8 cellular contexts compared by ENCODE assay signal in the genomic region with DNA sequence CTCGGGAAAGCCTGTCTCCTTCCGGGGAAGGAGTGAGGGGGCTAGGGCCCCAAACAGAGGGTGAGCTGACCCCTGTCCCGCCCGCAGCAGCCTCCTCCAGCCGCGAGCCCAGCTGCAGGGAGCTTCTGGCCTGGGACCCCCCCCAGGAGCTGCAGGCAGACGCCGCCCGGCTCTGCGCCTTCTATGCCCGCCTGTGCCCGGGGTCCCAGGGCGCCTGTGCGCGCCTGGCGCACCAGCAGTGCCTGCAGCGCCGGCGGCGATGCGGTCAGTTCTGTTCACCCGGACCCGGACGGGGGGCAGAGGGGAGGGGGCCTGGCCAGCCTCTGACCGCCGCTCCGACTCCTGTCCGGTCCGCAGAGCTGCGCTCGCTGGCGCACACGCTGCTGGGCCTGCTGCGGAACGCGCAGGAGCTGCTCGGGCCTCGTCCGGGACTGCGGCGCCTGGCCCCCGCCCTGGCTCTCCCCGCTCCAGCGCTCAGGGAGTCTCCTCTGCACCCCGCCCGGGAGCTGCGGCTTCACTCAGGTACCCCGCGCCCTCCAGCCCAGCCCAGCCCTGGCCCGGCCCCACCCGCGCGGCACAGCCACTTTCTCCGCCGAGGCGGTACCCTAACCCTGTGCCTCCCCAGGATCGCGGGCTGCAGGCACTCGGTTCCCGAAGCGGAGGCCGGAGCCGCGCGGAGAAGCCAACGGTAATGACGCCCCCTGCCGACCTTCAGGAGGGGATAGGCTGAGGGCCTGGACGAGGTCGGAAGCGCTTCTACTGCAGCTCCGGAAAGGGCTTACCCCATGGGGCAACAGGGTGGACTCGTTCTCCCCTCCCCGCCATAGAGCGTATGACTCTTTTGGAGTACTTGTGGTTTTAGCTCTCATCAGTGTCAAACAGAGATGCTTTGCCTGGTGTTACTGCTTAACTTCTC. TPM values are rescaled to one million over a fixed set of nuclear protein-coding genes. Genes with fewer than 3 reads are reported as not detected.
DNase-seq lines count a peak whose midpoint lies in the region; ATAC-seq and TF ChIP-seq lines count a peak whose summit lies in the region.

No MANE protein-coding gene starts in this region.

- TF ChIP-seq RAD21 in HCT116 (IDR thresholded peaks at IDR 0.05; ENCODE audit: low read depth) (no peak), neural cell (conservative IDR thresholded peaks at IDR 0.05) (peak; percentile 62)

- no peak overlapping the region for H3K27ac ChIP-seq in HCT116 (ENCODE audit: low read depth, low read length)
- no peak overlapping the region for H3K27ac ChIP-seq in neural cell (ENCODE audit: low read length)

- TF ChIP-seq CTCF in HCT116 (IDR thresholded peaks at IDR 0.05 in 2 of 3, conservative IDR thresholded peaks at IDR 0.05 in 1 of 3; ENCODE audit: borderline replicate concordance in 1 of 3, insufficient read depth in 1 of 3, low read depth in 2 of 3, low read length in 2 of 3) (0 out of 6 replicates have a peak, but pooled peaks of 2 of the 3 experiments have one; percentile 10 to 15), epithelial cell of proximal tubule (conservative IDR thresholded peaks at IDR 0.05; ENCODE audit: low read depth, low read length) (peak; percentile 36), neural cell (IDR thresholded peaks at IDR 0.05; ENCODE audit: poor library complexity, severe bottlenecking) (peak; percentile 71)

- CTCF ChIA-PET in HCT116 (lab: Charles Lee) = no interaction called here

- no peaks in the 10 kb centered on the region for H3K36me3 ChIP-seq in HCT116 (ENCODE audit: control insufficient read depth in 1 of 2, insufficient read depth in 2 of 2, low read length in 2 of 2)
- no peaks in the 10 kb centered on the region for H3K36me3 ChIP-seq in neural cell (ENCODE audit: insufficient read depth, low read length)

- DNase-seq in AG20443 (ENCODE audit: low spot score) (peak; percentile 52), HCT116 (ENCODE audit: low read depth, low spot score) (no peak), SKM-1 (lab: John Stamatoyannopoulos, UW; ENCODE audit: unreplicated experiment) (peak; percentile 23), epithelial cell of proximal tubule (ENCODE audit: low read depth) (no peak), mucosa of gallbladder (ENCODE audit: low spot score) (no peak), T1000 (lab: John Stamatoyannopoulos, UW) (no peak)

- H3K9me3 ChIP-seq in HCT116 (ENCODE audit: control insufficient read depth in 1 of 2, insufficient read depth in 1 of 2, low read depth in 1 of 2, low read length in 2 of 2) (no peaks in the 10 kb centered on the region), neural cell (ENCODE audit: low read length) (no peaks in the 10 kb centered on the region)

- H3K27me3 ChIP-seq in HCT116 (ENCODE audit: insufficient read depth, low read length) (no peaks in the 10 kb centered on the region), neural cell (ENCODE audit: insufficient read depth, low read depth, low read length) (peaks cover 28% of the 10 kb centered on the region)

- ATAC-seq in HCT116 = peak; percentile 65
- ATAC-seq in GM18907 (IDR thresholded peaks at IDR 0.05; ENCODE audit: unreplicated experiment) = no peak

- TF ChIP-seq EP300 in neural cell (conservative IDR thresholded peaks at IDR 0.05; ENCODE audit: poor library complexity, severe bottlenecking) = no peak

- H3K4me1 ChIP-seq in HCT116 (ENCODE audit: control insufficient read depth in 1 of 2, insufficient read depth in 2 of 2, low read length in 2 of 2) = peaks cover 0 to 6% of the 10 kb centered on the region in 2 experiments; a peak in 1 of 4 replicates

- peak overlapping the region; percentile 56 for H3K4me2 ChIP-seq in HCT116 (ENCODE audit: low read length)
- H3K4me2 ChIP-seq in neural cell (ENCODE audit: low read length) = peak overlapping the region; percentile 19

- H3K4me3 ChIP-seq in HCT116 (replicated peaks in 1 of 2; ENCODE audit: low read depth in 1 of 2, low read length in 2 of 2) = 0 out of 4 replicates have a peak overlapping the region, but pooled peaks have one; percentile 9 to 16
- peak overlapping the region; percentile 30 for H3K4me3 ChIP-seq in epithelial cell of proximal tubule (ENCODE audit: low read depth, low read length)
- H3K4me3 ChIP-seq in neural cell (ENCODE audit: low read length) = peak overlapping the region; percentile 68

- intact Hi-C loops in HCT116 (cut with micrococcal nuclease) = loop anchor here (10.0 kb wide), 1 partner anchor 179 kb away; no protein-coding TSS in a partner anchor

- BruUV-seq in HCT116 (replicated peaks; lab: Mats Ljungman, UMichigan) = no TSS peak

- H3K9me2 ChIP-seq in HCT116 (ENCODE audit: insufficient read depth) = no peaks in the 10 kb centered on the region
- H3K9me2 ChIP-seq in neural cell (ENCODE audit: insufficient read depth, low read length) = no peaks in the 10 kb centered on the region

- H3K79me2 ChIP-seq in HCT116 (ENCODE audit: insufficient read depth, low read length) (no peaks in the 10 kb centered on the region), neural cell (replicated peaks; ENCODE audit: insufficient read depth, low read length) (no peaks in the 10 kb centered on the region)

- no peak overlapping the region for H3K9ac ChIP-seq in HCT116 (ENCODE audit: low read length)
- peak overlapping the region; percentile 43 for H3K9ac ChIP-seq in neural cell (ENCODE audit: low read length)

- TF ChIP-seq POLR2A in HCT116 (IDR thresholded peaks at IDR 0.05; ENCODE audit: borderline replicate concordance, extremely low read depth, insufficient read depth, insufficient read length) = no peak

- no peaks in the 10 kb centered on the region for H4K20me1 ChIP-seq in HCT116 (ENCODE audit: insufficient read depth)
- H4K20me1 ChIP-seq in neural cell (ENCODE audit: insufficient read depth) = no peaks in the 10 kb centered on the region

- H2AFZ ChIP-seq in HCT116 (ENCODE audit: low read depth, low read length, poor library complexity, severe bottlenecking) (no peak overlapping the region), neural cell (ENCODE audit: low read depth, low read length) (no peak overlapping the region)

- H3F3A ChIP-seq in neural cell (ENCODE audit: insufficient read depth, low read length, poor library complexity, severe bottlenecking) = no peaks in the 10 kb centered on the region

- POLR2A ChIA-PET in HCT116 (lab: Charles Lee) = no interaction called here

- RAD21 ChIA-PET in HCT116 (lab: Charles Lee; ENCODE audit: low non-redundant PET in 1 of 2, low total read pairs in 2 of 2, uncharacterized antibody in 2 of 2, unreplicated experiment in 2 of 2) = no interaction called here

TF ChIP-seq in HCT116, 20 proteins besides CTCF, POLR2A, EP300 and RAD21 (continues in another document):
- TF ChIP-seq EGR1 (IDR thresholded peaks at IDR 0.05; ENCODE audit: low read depth) (no peak), SIN3A (IDR thresholded peaks at IDR 0.05; ENCODE audit: low read depth) (no peak)

TF ChIP-seq in neural cell, 6 proteins besides CTCF, POLR2A, EP300 and RAD21 (continues in another document):
- no peak for TF ChIP-seq REST (IDR thresholded peaks at IDR 0.05; ENCODE audit: borderline replicate concordance)
- TF ChIP-seq SMC3 (conservative IDR thresholded peaks at IDR 0.05; ENCODE audit: poor library complexity) = peak; percentile 74
- TF ChIP-seq EZH2 (IDR thresholded peaks at IDR 0.05; ENCODE audit: borderline replicate concordance, insufficient read depth, low read length, poor library complexity, severe bottlenecking) = peak; percentile 20

RNA-seq across cellular contexts. Expression of gene CHRND, which starts 2.0 kb away (rescaled TPM):
- total RNA-seq in HCT116 (2021; ENCODE audit: unreplicated experiment) (not detected), epithelial cell of proximal tubule (not detected in 2 replicates), mucosa of gallbladder (not detected)
- polyA plus RNA-seq in HCT116 (2012) = 0.01 and 0.04 TPM in 2 replicates
- polyA plus RNA-seq in neural cell = not detected in 2 replicates
- not detected in 2 replicates for polyA minus RNA-seq in neural cell

RNA-seq across cellular contexts. Expression of gene PRSS56, which starts 3.8 kb away (rescaled TPM):
- total RNA-seq in HCT116 (2021; ENCODE audit: unreplicated experiment) (not detected), epithelial cell of proximal tubule (not detected in 2 replicates), mucosa of gallbladder (not detected)
- polyA plus RNA-seq in HCT116 (2012) = 0.07 TPM in 2 replicates
- 0.16 TPM in 1 of 2 replicates, not detected in the other for polyA plus RNA-seq in neural cell
- not detected in 2 replicates for polyA minus RNA-seq in neural cell

RNA-seq across cellular contexts. Expression of gene CHRNG, which starts 15.6 kb away (rescaled TPM):
- not detected for total RNA-seq in HCT116 (2021; ENCODE audit: unreplicated experiment)
- 0.15 and 0.21 TPM in 2 replicates for polyA plus RNA-seq in HCT116 (2012)
- total RNA-seq in epithelial cell of proximal tubule = not detected in 2 replicates
- polyA plus RNA-seq in neural cell = not detected in 2 replicates
- polyA minus RNA-seq in neural cell = not detected in 2 replicates
- not detected for total RNA-seq in mucosa of gallbladder

RNA-seq across cellular contexts. Expression of gene TIGD1, which starts 26.4 kb away (rescaled TPM):
- 6.0 TPM for total RNA-seq in HCT116 (2021; ENCODE audit: unreplicated experiment)
- polyA plus RNA-seq in HCT116 (2012) = 1.5 and 1.6 TPM in 2 replicates
- total RNA-seq in epithelial cell of proximal tubule = 1.2 and 2.5 TPM in 2 replicates
- 29.3 and 29.9 TPM in 2 replicates for polyA plus RNA-seq in neural cell
- 33.1 and 33.6 TPM in 2 replicates for polyA minus RNA-seq in neural cell
- total RNA-seq in mucosa of gallbladder = 4.6 TPM

RNA-seq across cellular contexts. Expression of gene EIF4E2, which starts 26.5 kb away (rescaled TPM):
- 58.6 TPM for total RNA-seq in HCT116 (2021; ENCODE audit: unreplicated experiment)
- 63.5 and 66.7 TPM in 2 replicates for polyA plus RNA-seq in HCT116 (2012)
- 96.0 and 103 TPM in 2 replicates for total RNA-seq in epithelial cell of proximal tubule
- 57.6 and 82.8 TPM in 2 replicates for polyA plus RNA-seq in neural cell
- polyA minus RNA-seq in neural cell = 63.4 and 68.4 TPM in 2 replicates
- total RNA-seq in mucosa of gallbladder = 65.5 TPM

Comparison
In these comparisons a context has a peak if more than half of its experiments do, and no peak if none do; other contexts are left out.
1. DNase-seq: peak in AG20443 (single experiment) and SKM-1 (single experiment); none in HCT116 (single experiment), epithelial cell of proximal tubule (single experiment), mucosa of gallbladder (single experiment) and T1000 (single experiment).
2. H3K4me3 ChIP-seq: peak in every context shown above with its lines; median percentile 68 in neural cell; 30 in epithelial cell of proximal tubule; 12 in HCT116.
3. CTCF ChIP-seq: peak in every context shown above with its lines; median percentile 71 in neural cell; 36 in epithelial cell of proximal tubule; 12 in HCT116.